ENCODE assay signal across 15 cellular contexts in genomic region chr6:31353508-31353907, GRCh38. TPM values are rescaled to one million over a fixed set of nuclear protein-coding genes. Genes with fewer than 3 reads are reported as not detected.
DNase-seq lines count a peak whose midpoint lies in the region; ATAC-seq and TF ChIP-seq lines count a peak whose summit lies in the region.
"Had no signal": no experiment of that assay in that cellular context is flagged by ENCODE, and none has a peak within 500 bp of the region (broad histone marks: within the 10 kb centered on the region; RNA-seq: fewer than 3 reads in every experiment).

No MANE protein-coding gene starts in this region.

- peak overlapping the region; percentile 78 for H3K27ac Mint-ChIP-seq in activated CD4-positive, alpha-beta T cell treated with anti-CD3 and anti-CD28 coated beads, Interleukin-2, amount 10 ng/mL, durations not matched to agents 7 days and 5 days
- peak overlapping the region; percentile 73 for H3K27ac Mint-ChIP-seq in activated CD8-positive, alpha-beta T cell treated with anti-CD3 and anti-CD28 coated beads, Interleukin-2, amount 10 ng/mL, durations not matched to agents 7 days and 5 days
- H3K27ac Mint-ChIP-seq in naive thymus-derived CD4-positive, alpha-beta T cell: peak overlapping the region; percentile 66 to 100 (median 89)

- TF ChIP-seq POLR2A in GM10847 (IDR thresholded peaks at IDR 0.05; ENCODE audit: extremely low read depth, insufficient read length): peak; percentile 20

- H3K4me1 ChIP-seq in naive thymus-derived CD4-positive, alpha-beta T cell (ENCODE audit: control insufficient read depth in 2 of 2, insufficient read depth in 2 of 2, low read length in 2 of 2): peaks cover 32 to 33% of the 10 kb centered on the region in 2 donors

- peaks cover 18 to 38% (median 32%) of the 10 kb centered on the region in 3 experiments for H3K36me3 ChIP-seq in naive thymus-derived CD4-positive, alpha-beta T cell (ENCODE audit: control insufficient read depth in 2 of 3, insufficient read depth in 3 of 3, low read length in 3 of 3)
- H3K36me3 ChIP-seq: thoracic aorta had no signal

- ATAC-seq in activated CD8-positive, alpha-beta T cell treated with anti-CD3 and anti-CD28 coated beads, Interleukin-2, amount 10 ng/mL, durations not matched to agents 7 days and 5 days: no peak
- no peak for ATAC-seq in naive thymus-derived CD4-positive, alpha-beta T cell
- no peak for ATAC-seq in GM19328 (IDR thresholded peaks at IDR 0.05; ENCODE audit: unreplicated experiment)
- no peak for ATAC-seq in GM19324 (IDR thresholded peaks at IDR 0.05; ENCODE audit: low FRiP score, unreplicated experiment)
- ATAC-seq: Panc1 had no signal

- no peaks in the 10 kb centered on the region for H3K9me3 ChIP-seq in naive thymus-derived CD4-positive, alpha-beta T cell (ENCODE audit: control insufficient read depth in 2 of 3, low read length in 3 of 3)
- H3K9me3 ChIP-seq: thoracic aorta had no signal

- intact Hi-C loops in naive thymus-derived CD4-positive, alpha-beta T cell (cut with micrococcal nuclease): loop anchor here in 1 of 2 donors (2.0 to 10.0 kb wide), 2 partner anchors 21 to 1469 kb away; no protein-coding TSS in a partner anchor

- peak overlapping the region; percentile 33 for H3K4me3 ChIP-seq in naive thymus-derived CD4-positive, alpha-beta T cell (ENCODE audit: low read length)
- H3K4me3 ChIP-seq: thoracic aorta had no signal

- CTCF ChIA-PET in activated CD4-positive, alpha-beta T cell treated with anti-CD3 and anti-CD28 coated beads, Interleukin-2, amount 10 ng/mL, durations not matched to agents 7 days and 5 days (lab: Charles Lee): interaction anchor here (1.8 to 2.1 kb wide), 2 partner anchors 13 to 156 kb away, joined by 5 to 8 read pairs; no protein-coding TSS in a partner anchor
- CTCF ChIA-PET in activated CD8-positive, alpha-beta T cell treated with anti-CD3 and anti-CD28 coated beads, Interleukin-2, amount 10 ng/mL, durations not matched to agents 7 days and 5 days (lab: Charles Lee): interaction anchor here (0.6 kb wide), 1 partner anchor 156 kb away, joined by 3 read pairs; no protein-coding TSS in a partner anchor
- CTCF ChIA-PET in naive thymus-derived CD4-positive, alpha-beta T cell (lab: Charles Lee): no interaction called here

- H3K27me3 Mint-ChIP-seq in activated CD4-positive, alpha-beta T cell treated with anti-CD3 and anti-CD28 coated beads, Interleukin-2, amount 10 ng/mL, durations not matched to agents 7 days and 5 days: no peaks in the 10 kb centered on the region
- H3K27me3 Mint-ChIP-seq in activated CD8-positive, alpha-beta T cell treated with anti-CD3 and anti-CD28 coated beads, Interleukin-2, amount 10 ng/mL, durations not matched to agents 7 days and 5 days (ENCODE audit: low read depth): peaks cover 5% of the 10 kb centered on the region
- H3K27me3 Mint-ChIP-seq in naive thymus-derived CD4-positive, alpha-beta T cell: peaks cover 0 to 4% (median 0%) of the 10 kb centered on the region in 5 donors

- DNase-seq in activated CD4-positive, alpha-beta T cell treated with anti-CD3 and anti-CD28 coated beads, Interleukin-2, amount 10 ng/mL, durations not matched to agents 7 days and 5 days: no peak
- no peak for DNase-seq in activated CD4-positive, alpha-beta T cell treated with anti-CD3 and anti-CD28 coated beads, Interleukin-2, amount 50 U/mL, for 4 hours
- no peak for DNase-seq in activated CD8-positive, alpha-beta T cell treated with anti-CD3 and anti-CD28 coated beads, Interleukin-2, amount 10 ng/mL, durations not matched to agents 7 days and 5 days
- peak in 2 of 9 donors; percentile 16 to 30 for DNase-seq in naive thymus-derived CD4-positive, alpha-beta T cell
- no peak for DNase-seq in medulla oblongata (ENCODE audit: extremely low spot score)
- DNase-seq: COR-L47, hippocampal formation, NCI-H2081, NCI-H69 had no signal

- peaks cover 49% of the 10 kb centered on the region for H3K36me3 Mint-ChIP-seq in activated CD4-positive, alpha-beta T cell treated with anti-CD3 and anti-CD28 coated beads, Interleukin-2, amount 10 ng/mL, durations not matched to agents 7 days and 5 days (ENCODE audit: low read depth)
- peaks cover 50% of the 10 kb centered on the region for H3K36me3 Mint-ChIP-seq in activated CD8-positive, alpha-beta T cell treated with anti-CD3 and anti-CD28 coated beads, Interleukin-2, amount 10 ng/mL, durations not matched to agents 7 days and 5 days (ENCODE audit: low read depth)
- peaks cover 0 to 49% (median 41%) of the 10 kb centered on the region in 5 donors for H3K36me3 Mint-ChIP-seq in naive thymus-derived CD4-positive, alpha-beta T cell

- POLR2A ChIA-PET in activated CD4-positive, alpha-beta T cell treated with anti-CD3 and anti-CD28 coated beads, Interleukin-2, amount 10 ng/mL, durations not matched to agents 7 days and 5 days (lab: Charles Lee): interaction anchor here (0.6 kb wide), 1 partner anchor 85 kb away, joined by 3 read pairs; no protein-coding TSS in a partner anchor
- POLR2A ChIA-PET in activated CD8-positive, alpha-beta T cell treated with anti-CD3 and anti-CD28 coated beads, Interleukin-2, amount 10 ng/mL, durations not matched to agents 7 days and 5 days (lab: Charles Lee): interaction anchor here (0.6 to 4.9 kb wide), 8 partner anchors 8 to 157 kb away, joined by 3 to 105 read pairs (median 6); no protein-coding TSS in a partner anchor
- POLR2A ChIA-PET in naive thymus-derived CD4-positive, alpha-beta T cell (lab: Charles Lee): interaction anchor here (0.8 to 4.6 kb wide), 14 partner anchors 9 to 195 kb away, joined by 3 to 75 read pairs (median 8); partner anchors contain the start of genes CCHCR1 and TCF19

- no peaks in the 10 kb centered on the region for H3K9me3 Mint-ChIP-seq in activated CD4-positive, alpha-beta T cell treated with anti-CD3 and anti-CD28 coated beads, Interleukin-2, amount 10 ng/mL, durations not matched to agents 7 days and 5 days
- H3K9me3 Mint-ChIP-seq in activated CD8-positive, alpha-beta T cell treated with anti-CD3 and anti-CD28 coated beads, Interleukin-2, amount 10 ng/mL, durations not matched to agents 7 days and 5 days (ENCODE audit: insufficient read depth): no peaks in the 10 kb centered on the region
- H3K9me3 Mint-ChIP-seq in naive thymus-derived CD4-positive, alpha-beta T cell: peaks cover 0 to 11% (median 0%) of the 10 kb centered on the region in 11 donors

- H3K27ac ChIP-seq in naive thymus-derived CD4-positive, alpha-beta T cell (ENCODE audit: low read depth, low read length): peak overlapping the region; percentile 28
- H3K27ac ChIP-seq: thoracic aorta, VCaP had no signal

- peak overlapping the region; percentile 93 for H3K4me3 Mint-ChIP-seq in activated CD4-positive, alpha-beta T cell treated with anti-CD3 and anti-CD28 coated beads, Interleukin-2, amount 10 ng/mL, durations not matched to agents 7 days and 5 days
- H3K4me3 Mint-ChIP-seq in activated CD8-positive, alpha-beta T cell treated with anti-CD3 and anti-CD28 coated beads, Interleukin-2, amount 10 ng/mL, durations not matched to agents 7 days and 5 days: peak overlapping the region; percentile 92
- peak overlapping the region; percentile 80 to 100 (median 98) for H3K4me3 Mint-ChIP-seq in naive thymus-derived CD4-positive, alpha-beta T cell

- H3K4me1 Mint-ChIP-seq in activated CD4-positive, alpha-beta T cell treated with anti-CD3 and anti-CD28 coated beads, Interleukin-2, amount 10 ng/mL, durations not matched to agents 7 days and 5 days: peaks cover 50% of the 10 kb centered on the region
- peaks cover 53% of the 10 kb centered on the region for H3K4me1 Mint-ChIP-seq in activated CD8-positive, alpha-beta T cell treated with anti-CD3 and anti-CD28 coated beads, Interleukin-2, amount 10 ng/mL, durations not matched to agents 7 days and 5 days (ENCODE audit: low read depth)
- peaks cover 46 to 72% (median 68%) of the 10 kb centered on the region in 7 donors for H3K4me1 Mint-ChIP-seq in naive thymus-derived CD4-positive, alpha-beta T cell

- H3K27me3 ChIP-seq in naive thymus-derived CD4-positive, alpha-beta T cell (ENCODE audit: control insufficient read depth in 2 of 2, insufficient read depth in 2 of 2, low read length in 2 of 2): no peaks in the 10 kb centered on the region

RNA-seq across cellular contexts. Expression of gene HLA-B, which starts 3.5 kb away (rescaled TPM):
- 1,000 to 10,000 TPM; 4,654 to 4,702 TPM for total RNA-seq in activated CD4-positive, alpha-beta T cell treated with anti-CD3 and anti-CD28 coated beads, Interleukin-2, amount 10 ng/mL, durations not matched to agents 7 days and 5 days
- 1,000 to 10,000 TPM; 3,406 to 3,473 TPM for total RNA-seq in activated CD8-positive, alpha-beta T cell treated with anti-CD3 and anti-CD28 coated beads, Interleukin-2, amount 10 ng/mL, durations not matched to agents 7 days and 5 days
- total RNA-seq in naive thymus-derived CD4-positive, alpha-beta T cell: 1,000 to 10,000 TPM; 5,136 to 7,364 (median 5,516) TPM
- polyA plus RNA-seq in naive thymus-derived CD4-positive, alpha-beta T cell: 1,000 to 10,000 TPM; 5,467 to 7,459 TPM

RNA-seq across cellular contexts. Expression of gene MICA, which starts 49.9 kb away (rescaled TPM):
- total RNA-seq in activated CD4-positive, alpha-beta T cell treated with anti-CD3 and anti-CD28 coated beads, Interleukin-2, amount 10 ng/mL, durations not matched to agents 7 days and 5 days: 10 to 100 TPM; 10.5 to 10.8 TPM
- 1 to 10 TPM; 8.7 to 9.0 TPM for total RNA-seq in activated CD8-positive, alpha-beta T cell treated with anti-CD3 and anti-CD28 coated beads, Interleukin-2, amount 10 ng/mL, durations not matched to agents 7 days and 5 days
- total RNA-seq in naive thymus-derived CD4-positive, alpha-beta T cell: 10 to 100 TPM; 12.1 to 17.4 (median 15.2) TPM
- 1 to 10 TPM; 4.3 to 8.4 TPM for polyA plus RNA-seq in naive thymus-derived CD4-positive, alpha-beta T cell
